15 cellular contexts compared by ENCODE assay signal in genomic region chr12:76706099-76706498, GRCh38. TPM values are rescaled to one million over a fixed set of nuclear protein-coding genes. Genes with fewer than 3 reads are reported as not detected.
DNase-seq lines count a peak whose midpoint lies in the region; ATAC-seq, FAIRE-seq and TF ChIP-seq lines count a peak whose summit lies in the region.
"Had no signal": no experiment of that assay in that cellular context is flagged by ENCODE, and none has a peak within 500 bp of the region (broad histone marks: within the 10 kb centered on the region; RNA-seq: fewer than 3 reads in every experiment).

No MANE protein-coding gene starts in this region.

- POLR2A ChIA-PET in naive thymus-derived CD4-positive, alpha-beta T cell (lab: Charles Lee): no interaction called here

- H3K36me3 ChIP-seq in naive thymus-derived CD4-positive, alpha-beta T cell (ENCODE audit: control insufficient read depth in 2 of 3, insufficient read depth in 3 of 3, low read length in 3 of 3): no peaks in the 10 kb centered on the region
- H3K36me3 ChIP-seq in kidney (ENCODE audit: control insufficient read depth in 1 of 2, insufficient read depth in 2 of 2, low read length in 2 of 2): no peaks in the 10 kb centered on the region
- H3K36me3 ChIP-seq: SJSA1 had no signal

- DNase-seq in Kasumi-1 (lab: John Stamatoyannopoulos, UW) (peak; percentile 78 to 80), amniotic epithelial cell (ENCODE audit: low read depth) (peak; percentile 70), kidney (no peak)
- peak in 3 of 9 donors; percentile 6 to 14 (median 7) for DNase-seq in naive thymus-derived CD4-positive, alpha-beta T cell
- DNase-seq in stimulated activated CD4-positive, alpha-beta T cell treated with anti-CD3 and anti-CD28 coated beads, Interleukin-12 subunit alpha, Interleukin-12 subunit beta, amount 100 ng/mL, for 4 hours: no peak
- no peak for DNase-seq in activated CD8-positive, alpha-beta memory T cell treated with anti-CD3 and anti-CD28 coated beads for 24 hours
- DNase-seq: COR-L47, mucosa of descending colon, NCI-H1105, NCI-H526, right cardiac atrium, testis had no signal

- H3K27ac ChIP-seq in naive thymus-derived CD4-positive, alpha-beta T cell (ENCODE audit: low read depth, low read length): no peak overlapping the region
- H3K27ac ChIP-seq in kidney (ENCODE audit: low read depth in 2 of 2, low read length in 2 of 2): no peak overlapping the region
- H3K27ac ChIP-seq: SJSA1, testis had no signal

- peaks cover 0 to 1% (median 0%) of the 10 kb centered on the region in 11 donors for H3K9me3 Mint-ChIP-seq in naive thymus-derived CD4-positive, alpha-beta T cell

- no peaks in the 10 kb centered on the region for H3K27me3 ChIP-seq in naive thymus-derived CD4-positive, alpha-beta T cell (ENCODE audit: control insufficient read depth in 2 of 2, insufficient read depth in 2 of 2, low read length in 2 of 2)
- H3K27me3 ChIP-seq: SJSA1, testis had no signal

- H3K36me3 Mint-ChIP-seq in naive thymus-derived CD4-positive, alpha-beta T cell: no peaks in the 10 kb centered on the region

- no peak for TF ChIP-seq CTCF in kidney (IDR thresholded peaks at IDR 0.05; ENCODE audit: borderline replicate concordance, extremely low read depth, insufficient read depth)

- ATAC-seq in GM18505 (IDR thresholded peaks at IDR 0.05; ENCODE audit: unreplicated experiment) (peak; percentile 60), HG03378 (IDR thresholded peaks at IDR 0.05; ENCODE audit: unreplicated experiment) (no peak)
- peak; percentile 36 for ATAC-seq in naive thymus-derived CD4-positive, alpha-beta T cell
- ATAC-seq: mucosa of descending colon, right cardiac atrium had no signal

- no peak overlapping the region for H3K9ac ChIP-seq in kidney (ENCODE audit: low read length in 2 of 2)

- intact Hi-C loops in naive thymus-derived CD4-positive, alpha-beta T cell (cut with micrococcal nuclease): no loop called here
- intact Hi-C loops in kidney (cut with DNase I): no loop called here

- CTCF ChIA-PET in naive thymus-derived CD4-positive, alpha-beta T cell (lab: Charles Lee): no interaction called here

- H3K4me1 Mint-ChIP-seq in naive thymus-derived CD4-positive, alpha-beta T cell: peaks cover 5 to 11% (median 6%) of the 10 kb centered on the region in 7 donors

- no peaks in the 10 kb centered on the region for H3K4me1 ChIP-seq in naive thymus-derived CD4-positive, alpha-beta T cell (ENCODE audit: control insufficient read depth in 2 of 2, insufficient read depth in 2 of 2, low read length in 2 of 2)
- H3K4me1 ChIP-seq in kidney (ENCODE audit: control insufficient read depth in 1 of 2, insufficient read depth in 1 of 2, low read depth in 1 of 2, low read length in 2 of 2): no peaks in the 10 kb centered on the region
- H3K4me1 ChIP-seq: testis had no signal

- H3K27me3 Mint-ChIP-seq in naive thymus-derived CD4-positive, alpha-beta T cell: peaks cover 0 to 12% (median 5%) of the 10 kb centered on the region in 5 donors

- no peak overlapping the region for H3K4me3 ChIP-seq in naive thymus-derived CD4-positive, alpha-beta T cell (ENCODE audit: low read length)
- no peak overlapping the region for H3K4me3 ChIP-seq in kidney (ENCODE audit: low read length in 2 of 2)
- H3K4me3 ChIP-seq: mucosa of descending colon, SJSA1, testis had no signal

- no peak overlapping the region for H3K27ac Mint-ChIP-seq in naive thymus-derived CD4-positive, alpha-beta T cell

- H3K4me3 Mint-ChIP-seq in naive thymus-derived CD4-positive, alpha-beta T cell: no peak overlapping the region

- no peak for TF ChIP-seq POLR2A in GM18505 (IDR thresholded peaks at IDR 0.05; ENCODE audit: borderline replicate concordance, extremely low read depth, insufficient read depth, insufficient read length)

- H3K9me3 ChIP-seq in naive thymus-derived CD4-positive, alpha-beta T cell (ENCODE audit: control insufficient read depth in 2 of 3, low read length in 3 of 3): no peaks in the 10 kb centered on the region
- no peaks in the 10 kb centered on the region for H3K9me3 ChIP-seq in kidney (ENCODE audit: control insufficient read depth in 1 of 2, low read length in 2 of 2)
- H3K9me3 ChIP-seq: mucosa of descending colon, SJSA1, testis had no signal

- no peak for FAIRE-seq in kidney (lab: Jason Lieb, UNC)

RNA-seq across cellular contexts. Expression of gene ZDHHC17, which starts 57.8 kb away (rescaled TPM):
- 10 to 100 TPM; 27.3 to 60.9 (median 56.3) TPM for total RNA-seq in naive thymus-derived CD4-positive, alpha-beta T cell
- 10 to 100 TPM; 12.4 to 13.0 TPM for polyA plus RNA-seq in naive thymus-derived CD4-positive, alpha-beta T cell
- total RNA-seq in kidney: 39.5 TPM
- 7.7 TPM for polyA plus RNA-seq in kidney (ENCODE audit: insufficient read depth, low read depth, low replicate concordance)

Comparison
In these comparisons a context has a peak if more than half of its experiments do, and no peak if none do; other contexts are left out.
1. DNase-seq: peak in Kasumi-1 (2 of 2) and amniotic epithelial cell (single experiment); none in stimulated activated CD4-positive, alpha-beta T cell treated with anti-CD3 and anti-CD28 coated beads, Interleukin-12 subunit alpha, Interleukin-12 subunit beta, amount 100 ng/mL, for 4 hours (single experiment), activated CD8-positive, alpha-beta memory T cell treated with anti-CD3 and anti-CD28 coated beads for 24 hours (single experiment) and kidney (single experiment).